ENCODE assay signal across 17 cellular contexts in the genomic region with DNA sequence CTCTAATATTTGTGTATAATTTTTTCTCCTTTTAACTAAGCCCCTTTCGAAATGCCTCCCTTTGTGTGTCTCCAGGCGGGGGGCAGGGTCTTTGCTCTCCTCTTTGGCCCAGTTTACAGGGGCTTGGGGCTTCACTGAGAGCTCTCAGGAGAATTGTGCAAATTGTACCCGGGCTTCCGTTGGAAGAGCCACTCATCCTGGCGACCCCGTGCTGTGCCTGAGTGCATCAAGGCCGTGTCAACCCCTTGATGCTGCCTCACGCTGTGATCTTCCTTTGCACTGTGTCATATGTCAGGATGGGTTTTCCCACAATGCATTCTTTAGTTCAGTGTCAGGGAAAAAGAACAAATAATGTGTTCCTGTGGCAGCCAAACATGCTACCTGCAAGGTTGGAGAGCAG.
DNase-seq lines count a peak whose midpoint lies in the region; ATAC-seq and FAIRE-seq lines count a peak whose summit lies in the region.
"Had no signal": no experiment of that assay in that cellular context is flagged by ENCODE, and none has a peak within 500 bp of the region (broad histone marks: within the 10 kb centered on the region; RNA-seq: fewer than 3 reads in every experiment).

No MANE protein-coding gene starts in this region.

- no peaks in the 10 kb centered on the region for H3K27me3 ChIP-seq in iPS-20b (ENCODE audit: insufficient read depth, low read length)

- FAIRE-seq in urothelium cell line (lab: Jason Lieb, UNC), result no peak

- no peak overlapping the region for H3K9ac ChIP-seq in iPS-20b (ENCODE audit: low read depth, low read length)

- H3K4me1 ChIP-seq in iPS-20b (ENCODE audit: insufficient read depth, low read length), result peaks cover 13% of the 10 kb centered on the region; the same call in 1 of the 2 replicates
- H3K4me1 ChIP-seq: heart left ventricle had no signal

- no peaks in the 10 kb centered on the region for H3K9me3 ChIP-seq in iPS-20b (ENCODE audit: insufficient read depth, low read depth, low read length)
- H3K9me3 ChIP-seq: heart left ventricle had no signal

- ATAC-seq in HG03432 (IDR thresholded peaks at IDR 0.05; ENCODE audit: unreplicated experiment) (no peak), sciatic nerve (no peak), GM21619 (IDR thresholded peaks at IDR 0.05; ENCODE audit: unreplicated experiment) (no peak)
- ATAC-seq: activated CD4-positive, CD25-positive, alpha-beta regulatory T cell treated with anti-CD3 and anti-CD28 coated beads, Interleukin-2, amount 50 U/mL, for 24 hours; heart left ventricle; left lobe of liver had no signal

- DNase-seq in DMS79 (lab: John Stamatoyannopoulos, UW) (peak; percentile 12), M059J (ENCODE audit: low read depth) (peak; percentile 6), NCI-H748 (lab: John Stamatoyannopoulos, UW; ENCODE audit: unreplicated experiment) (peak; percentile 94), sciatic nerve (ENCODE audit: low spot score) (no peak), urothelium cell line (ENCODE audit: low spot score) (no peak)
- DNase-seq: activated CD8-positive, alpha-beta memory T cell treated with anti-CD3 and anti-CD28 coated beads, Interleukin-2, amount 50 U/mL, for 48 hours; activated naive CD4-positive, alpha-beta T cell; cortex of kidney; GF-D8; heart left ventricle; KBM-7; NCI-H1105 had no signal

- intact Hi-C loops in sciatic nerve (cut with DNase I), result no loop called here

- H3K27ac ChIP-seq in iPS-20b (ENCODE audit: low read length), result no peak overlapping the region
- H3K27ac ChIP-seq: heart left ventricle had no signal

- H3K36me3 ChIP-seq in iPS-20b (ENCODE audit: insufficient read depth, low read depth, low read length), result no peaks in the 10 kb centered on the region
- H3K36me3 ChIP-seq: heart left ventricle had no signal

- H3K4me3 ChIP-seq in iPS-20b (ENCODE audit: low read length), result peak overlapping the region; percentile 9; the same call in 1 of the 2 replicates
- H3K4me3 ChIP-seq: heart left ventricle had no signal

Comparison
In these comparisons a context has a peak if more than half of its experiments do, and no peak if none do; other contexts are left out.
1. DNase-seq: peak in DMS79 (single experiment), M059J (single experiment) and NCI-H748 (single experiment); none in sciatic nerve (single experiment) and urothelium cell line (single experiment).